Comparison of ENCODE assay signal across 1 cellular context in the genomic region with DNA sequence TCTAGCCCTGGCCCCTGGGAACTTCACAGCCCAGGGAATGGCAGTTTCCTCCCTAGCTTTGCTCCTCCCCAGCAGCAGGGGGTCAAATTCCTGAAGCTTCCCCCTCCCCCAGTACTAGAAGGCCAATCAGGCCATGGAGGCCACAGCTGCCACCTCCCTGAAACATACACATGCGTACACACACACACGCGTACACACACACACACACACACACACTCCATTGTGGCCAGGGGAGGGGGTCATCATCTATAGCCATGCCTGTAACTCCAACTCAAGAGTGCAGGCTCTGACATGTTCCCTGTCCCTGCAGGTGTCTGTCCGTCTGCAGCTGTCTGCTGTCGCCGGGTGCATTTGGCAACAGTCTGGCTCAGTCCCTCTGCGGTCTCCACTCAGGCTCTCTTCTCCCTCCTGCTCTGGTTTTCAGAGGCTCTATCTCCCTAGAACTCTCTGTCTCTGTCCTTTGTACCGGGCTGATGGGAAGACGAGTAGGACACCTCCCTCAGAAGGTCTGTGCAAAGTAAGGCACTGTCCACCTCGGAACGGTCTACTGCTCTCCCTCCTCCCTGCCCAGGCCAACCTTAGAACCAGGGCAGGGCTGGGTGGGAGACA.
TF ChIP-seq lines count a peak whose summit lies in the region.

No MANE protein-coding gene starts in this region.

TF ChIP-seq in HEK293, 187 proteins besides CTCF, POLR2A, EP300 and RAD21 (continued from another document):
- TF ChIP-seq, protein P1, sequence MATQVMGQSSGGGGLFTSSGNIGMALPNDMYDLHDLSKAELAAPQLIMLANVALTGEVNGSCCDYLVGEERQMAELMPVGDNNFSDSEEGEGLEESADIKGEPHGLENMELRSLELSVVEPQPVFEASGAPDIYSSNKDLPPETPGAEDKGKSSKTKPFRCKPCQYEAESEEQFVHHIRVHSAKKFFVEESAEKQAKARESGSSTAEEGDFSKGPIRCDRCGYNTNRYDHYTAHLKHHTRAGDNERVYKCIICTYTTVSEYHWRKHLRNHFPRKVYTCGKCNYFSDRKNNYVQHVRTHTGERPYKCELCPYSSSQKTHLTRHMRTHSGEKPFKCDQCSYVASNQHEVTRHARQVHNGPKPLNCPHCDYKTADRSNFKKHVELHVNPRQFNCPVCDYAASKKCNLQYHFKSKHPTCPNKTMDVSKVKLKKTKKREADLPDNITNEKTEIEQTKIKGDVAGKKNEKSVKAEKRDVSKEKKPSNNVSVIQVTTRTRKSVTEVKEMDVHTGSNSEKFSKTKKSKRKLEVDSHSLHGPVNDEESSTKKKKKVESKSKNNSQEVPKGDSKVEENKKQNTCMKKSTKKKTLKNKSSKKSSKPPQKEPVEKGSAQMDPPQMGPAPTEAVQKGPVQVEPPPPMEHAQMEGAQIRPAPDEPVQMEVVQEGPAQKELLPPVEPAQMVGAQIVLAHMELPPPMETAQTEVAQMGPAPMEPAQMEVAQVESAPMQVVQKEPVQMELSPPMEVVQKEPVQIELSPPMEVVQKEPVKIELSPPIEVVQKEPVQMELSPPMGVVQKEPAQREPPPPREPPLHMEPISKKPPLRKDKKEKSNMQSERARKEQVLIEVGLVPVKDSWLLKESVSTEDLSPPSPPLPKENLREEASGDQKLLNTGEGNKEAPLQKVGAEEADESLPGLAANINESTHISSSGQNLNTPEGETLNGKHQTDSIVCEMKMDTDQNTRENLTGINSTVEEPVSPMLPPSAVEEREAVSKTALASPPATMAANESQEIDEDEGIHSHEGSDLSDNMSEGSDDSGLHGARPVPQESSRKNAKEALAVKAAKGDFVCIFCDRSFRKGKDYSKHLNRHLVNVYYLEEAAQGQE (tag by site-specific recombination; IDR thresholded peaks at IDR 0.05), result peak; percentile 90
TF ChIP-seq in HEK293: peak in this region for 10.
